Comparison of ENCODE assay signal across 16 cellular contexts in genomic region chr5:97797994-97798451, GRCh38.
DNase-seq lines count a peak whose midpoint lies in the region; ATAC-seq, FAIRE-seq and TF ChIP-seq lines count a peak whose summit lies in the region.
"Had no signal": no experiment of that assay in that cellular context is flagged by ENCODE, and none has a peak within 500 bp of the region (broad histone marks: within the 10 kb centered on the region; RNA-seq: fewer than 3 reads in every experiment).

No MANE protein-coding gene starts in this region.

- no peaks in the 10 kb centered on the region for H4K20me1 ChIP-seq in H1 (replicated peaks in 1 of 2; ENCODE audit: control insufficient read depth in 1 of 2, insufficient read depth in 2 of 2, low read length in 2 of 2)

- TF ChIP-seq CTCF in H1 (IDR thresholded peaks at IDR 0.05; ENCODE audit: control extremely low read depth in 1 of 3, insufficient read depth in 1 of 3, low read depth in 1 of 3, low read length in 3 of 3) (no peak), heart left ventricle (IDR thresholded peaks at IDR 0.05) (no peak)

- WGBS in H1 (ENCODE audit: extremely low coverage in 1 of 2, insufficient coverage in 1 of 2, insufficient read length in 1 of 2, insufficient replicate concordance in 2 of 2, low coverage in 1 of 2, low lambda C conversion rate in 2 of 2, missing lambda C conversion rate in 1 of 2), 2 experiments, result 94% methylated on average over 1 of the region's 1 CpG; no CpG with 5 or more reads in 1 of the 2 experiments
- WGBS in heart left ventricle, 4 donors, result 21 to 41% (median 34%) methylated on average over 1 of the region's 1 CpG

- TF ChIP-seq RAD21 in H1 (IDR thresholded peaks at IDR 0.05 in 1 of 2, conservative IDR thresholded peaks at IDR 0.05 in 1 of 2; ENCODE audit: low read depth in 2 of 2, low read length in 2 of 2), result no peak

- H3K27ac ChIP-seq in H1 (ENCODE audit: low read depth, low read length) (no peak overlapping the region), heart left ventricle (no peak overlapping the region)

- H3K23ac ChIP-seq in H1 (ENCODE audit: insufficient read length), result no peak overlapping the region

- H2BK120ac ChIP-seq in H1 (replicated peaks; ENCODE audit: low read depth, low read length), result no peak overlapping the region

- peaks cover 2 to 10% of the 10 kb centered on the region in 2 experiments; a peak in 2 of 4 replicates for H3K9me3 ChIP-seq in H1 (ENCODE audit: insufficient read depth in 2 of 2, low read depth in 1 of 2, low read length in 1 of 2)
- peaks cover 0 to 4% (median 0%) of the 10 kb centered on the region in 12 donors for H3K9me3 ChIP-seq in heart left ventricle

- H4K8ac ChIP-seq in H1 (ENCODE audit: extremely low read depth, insufficient read depth, low read length), result no peak overlapping the region

- H3K23me2 ChIP-seq in H1 (ENCODE audit: low read depth, low read length), result no peaks in the 10 kb centered on the region

- H2AFZ ChIP-seq in H1 (ENCODE audit: low read length), result peak overlapping the region; percentile 93

- H4K91ac ChIP-seq in H1 (replicated peaks; ENCODE audit: insufficient read length, low read length), result no peak overlapping the region

- no peaks in the 10 kb centered on the region for H3K4me1 Mint-ChIP-seq in activated naive CD8-positive, alpha-beta T cell treated with anti-CD3 and anti-CD28 coated beads, Interleukin-2, amount 50 U/mL, for 24 hours
- H3K4me1 Mint-ChIP-seq: B cell; CD4-positive, CD25-positive, alpha-beta regulatory T cell had no signal

- no peaks in the 10 kb centered on the region for H3K36me3 Mint-ChIP-seq in activated naive CD8-positive, alpha-beta T cell treated with anti-CD3 and anti-CD28 coated beads, Interleukin-2, amount 50 U/mL, for 24 hours (ENCODE audit: low read depth)
- H3K36me3 Mint-ChIP-seq: CD4-positive, CD25-positive, alpha-beta regulatory T cell had no signal

- no peak overlapping the region for H3K27ac Mint-ChIP-seq in activated naive CD8-positive, alpha-beta T cell treated with anti-CD3 and anti-CD28 coated beads, Interleukin-2, amount 50 U/mL, for 24 hours
- H3K27ac Mint-ChIP-seq: B cell had no signal

- H3K27me3 ChIP-seq in H1 (replicated peaks in 1 of 4; ENCODE audit: control insufficient read depth in 3 of 4, extremely low read depth in 1 of 4, insufficient read depth in 3 of 4, low read length in 3 of 4) (no peaks in the 10 kb centered on the region), heart left ventricle (no peaks in the 10 kb centered on the region)

- no peak overlapping the region for H4K5ac ChIP-seq in H1 (ENCODE audit: insufficient read length, low read depth, low read length)

- DNase-seq in M059J (ENCODE audit: low read depth) (peak; percentile 7), H1 (ENCODE audit: low read depth in 1 of 2, low spot score in 2 of 2) (no peak), kidney tubule cell (ENCODE audit: low spot score) (peak; percentile 32), RKO (ENCODE audit: low spot score) (no peak), heart left ventricle (no peak)
- DNase-seq in activated naive CD8-positive, alpha-beta T cell treated with anti-CD3 and anti-CD28 coated beads, Interleukin-2, amount 50 U/mL, for 24 hours, result no peak
- DNase-seq: CD4-positive, CD25-positive, alpha-beta regulatory T cell; NCI-H1048; NCI-H146; NCI-H2081 treated with DMSO at 0.1 percent for 48 hours; NCI-H2227 treated with DMSO at 0.1 percent for 48 hours; NCI-H524 treated with DMSO at 0.1 percent for 48 hours had no signal

- no peak overlapping the region for H3K56ac ChIP-seq in H1 (replicated peaks; ENCODE audit: insufficient read length, low read depth, low read length)

- intact Hi-C loops in heart left ventricle (cut with DNase I), result no loop called here

- no peak for FAIRE-seq in H1 (lab: Jason Lieb, UNC)
- FAIRE-seq: K562 had no signal

- no peak overlapping the region for H3K4ac ChIP-seq in H1 (replicated peaks; ENCODE audit: insufficient read length, low read depth, low read length)

- POLR2A ChIA-PET in H1 (lab: Charles Lee; ENCODE audit: partially characterized antibody), result no interaction called here

- no peak overlapping the region for H2BK20ac ChIP-seq in H1 (ENCODE audit: low read length)

- no peak overlapping the region for H3K9ac ChIP-seq in H1 (replicated peaks in 1 of 4; ENCODE audit: extremely low read depth in 1 of 4, low read depth in 3 of 4, low read length in 3 of 4)

- no peaks in the 10 kb centered on the region for H3K4me1 ChIP-seq in H1 (replicated peaks in 1 of 4; ENCODE audit: control insufficient read depth in 3 of 4, insufficient read depth in 4 of 4, low read length in 3 of 4)
- peaks cover 0 to 3% (median 0%) of the 10 kb centered on the region in 12 donors for H3K4me1 ChIP-seq in heart left ventricle

- no peak for ATAC-seq in activated naive CD8-positive, alpha-beta T cell treated with anti-CD3 and anti-CD28 coated beads, Interleukin-2, amount 50 U/mL, for 24 hours
- ATAC-seq in heart left ventricle (no peak), HG02885 (IDR thresholded peaks at IDR 0.05; ENCODE audit: poor library complexity, unreplicated experiment) (no peak)
- ATAC-seq: K562, Right ventricle myocardium inferior had no signal

- H2BK15ac ChIP-seq in H1 (ENCODE audit: low read length), result no peak overlapping the region

- H3K4me3 Mint-ChIP-seq in activated naive CD8-positive, alpha-beta T cell treated with anti-CD3 and anti-CD28 coated beads, Interleukin-2, amount 50 U/mL, for 24 hours, result no peak overlapping the region
- H3K4me3 Mint-ChIP-seq: B cell; CD4-positive, CD25-positive, alpha-beta regulatory T cell had no signal

- no peak overlapping the region for H3K4me2 ChIP-seq in H1 (ENCODE audit: insufficient read depth in 1 of 2, low read depth in 2 of 2, low read length in 2 of 2)

- TF ChIP-seq EP300 in H1 (IDR thresholded peaks at IDR 0.05; ENCODE audit: borderline replicate concordance in 1 of 2, low read depth in 2 of 2, low read length in 2 of 2), result no peak

- no peak overlapping the region for H2AK5ac ChIP-seq in H1 (ENCODE audit: low read depth, low read length)

- H3K79me2 ChIP-seq in H1 (ENCODE audit: control insufficient read depth in 1 of 2, insufficient read depth in 2 of 2, low read length in 2 of 2), result no peaks in the 10 kb centered on the region

- TF ChIP-seq POLR2A in H1 (IDR thresholded peaks at IDR 0.05; ENCODE audit: control extremely low read depth in 1 of 2, low read depth in 2 of 2, low read length in 2 of 2) (no peak), heart left ventricle (IDR thresholded peaks at IDR 0.05) (no peak)

- no peaks in the 10 kb centered on the region for H3K9me3 Mint-ChIP-seq in activated naive CD8-positive, alpha-beta T cell treated with anti-CD3 and anti-CD28 coated beads, Interleukin-2, amount 50 U/mL, for 24 hours

- CTCF ChIA-PET in H1 (lab: Charles Lee; ENCODE audit: partially characterized antibody), result no interaction called here

- H3K4me3 ChIP-seq in H1 (ENCODE audit: extremely low read depth in 1 of 4, insufficient read depth in 2 of 4, low read depth in 3 of 4, low read length in 4 of 4) (no peak overlapping the region), heart left ventricle (no peak overlapping the region)
- H3K4me3 ChIP-seq: K562 had no signal

- no peaks in the 10 kb centered on the region for H3K27me3 Mint-ChIP-seq in activated naive CD8-positive, alpha-beta T cell treated with anti-CD3 and anti-CD28 coated beads, Interleukin-2, amount 50 U/mL, for 24 hours
- H3K27me3 Mint-ChIP-seq: B cell; CD4-positive, CD25-positive, alpha-beta regulatory T cell had no signal

- no peaks in the 10 kb centered on the region for H3K79me1 ChIP-seq in H1 (ENCODE audit: low read depth, low read length)

- no peak overlapping the region for H2BK5ac ChIP-seq in H1 (ENCODE audit: low read depth, low read length)

- no peaks in the 10 kb centered on the region for H3K36me3 ChIP-seq in H1 (ENCODE audit: control insufficient read depth in 2 of 4, insufficient read depth in 4 of 4, low read length in 3 of 4)
- no peaks in the 10 kb centered on the region for H3K36me3 ChIP-seq in heart left ventricle

- no peak overlapping the region for H3K14ac ChIP-seq in H1 (ENCODE audit: insufficient read length)

- no peak overlapping the region for H2BK12ac ChIP-seq in H1 (ENCODE audit: low read depth, low read length)

- H3K18ac ChIP-seq in H1 (ENCODE audit: extremely low read depth, low read length), result no peak overlapping the region

TF ChIP-seq in H1, 55 proteins besides CTCF, POLR2A, EP300 and RAD21 (continues in another document):
- no peak for TF ChIP-seq NRF1 (IDR thresholded peaks at IDR 0.05; ENCODE audit: low read depth, low read length)

Comparison
In these comparisons a context has a peak if more than half of its experiments do, and no peak if none do; other contexts are left out.
1. DNase-seq: peak in M059J (single experiment) and kidney tubule cell (single experiment); none in H1 (0 of 2), RKO (single experiment), activated naive CD8-positive, alpha-beta T cell treated with anti-CD3 and anti-CD28 coated beads, Interleukin-2, amount 50 U/mL, for 24 hours (single experiment) and heart left ventricle (0 of 5).